In genomic region chr11:10674991-10675440, GRCh38 we compare ENCODE assay signal across 12 cellular contexts. TPM values are rescaled to one million over a fixed set of nuclear protein-coding genes. Genes with fewer than 3 reads are reported as not detected.
A peak's percentile ranks its signal among the peaks of the same experiment; 100 is the strongest.
DNase-seq lines count a peak whose midpoint lies in the region; ATAC-seq and TF ChIP-seq lines count a peak whose summit lies in the region.
"Had no signal": no experiment of that assay in that cellular context is flagged by ENCODE, and none has a peak within 500 bp of the region (broad histone marks: within the 10 kb centered on the region; RNA-seq: fewer than 3 reads in every experiment).

No MANE protein-coding gene starts in this region.

- H3K27me3 ChIP-seq in adipocyte (replicated peaks; ENCODE audit: control insufficient read depth, insufficient read depth, low read length) (no peaks in the 10 kb centered on the region), upper lobe of left lung (no peaks in the 10 kb centered on the region), brain microvascular endothelial cell (replicated peaks) (no peaks in the 10 kb centered on the region)
- H3K27me3 ChIP-seq in CD8-positive, alpha-beta memory T cell (ENCODE audit: insufficient read depth, low read length, poor library complexity, severe bottlenecking), result no peaks in the 10 kb centered on the region

- H3K27me3 Mint-ChIP-seq in CD8-positive, alpha-beta memory T cell, result peaks cover 30 to 69% of the 10 kb centered on the region in 2 donors

- H3K36me3 ChIP-seq in adipocyte (ENCODE audit: control insufficient read depth, insufficient read depth, low read length, severe bottlenecking) (peaks cover 13% of the 10 kb centered on the region), upper lobe of left lung (no peaks in the 10 kb centered on the region), brain microvascular endothelial cell (replicated peaks) (no peaks in the 10 kb centered on the region)
- no peaks in the 10 kb centered on the region for H3K36me3 ChIP-seq in CD8-positive, alpha-beta memory T cell (ENCODE audit: insufficient read depth, low read length)

- peaks cover 0 to 9% (median 2%) of the 10 kb centered on the region in 3 donors for H3K4me1 Mint-ChIP-seq in CD8-positive, alpha-beta memory T cell

- TF ChIP-seq POLR2A in upper lobe of left lung (IDR thresholded peaks at IDR 0.05), result no peak

- H3K9me3 ChIP-seq in adipocyte (ENCODE audit: control insufficient read depth, low read length), result no peaks in the 10 kb centered on the region
- H3K9me3 ChIP-seq in upper lobe of left lung, result no peaks in the 10 kb centered on the region
- H3K9me3 ChIP-seq in CD8-positive, alpha-beta memory T cell (ENCODE audit: low read length), result no peaks in the 10 kb centered on the region

- TF ChIP-seq EP300 in upper lobe of left lung (IDR thresholded peaks at IDR 0.05), result no peak

- CTCF ChIA-PET in CD8-positive, alpha-beta memory T cell (lab: Charles Lee), result no interaction called here

- WGBS in upper lobe of left lung, 2 donors, result 21 to 43% methylated on average over 4 to 7 of the region's 8 CpGs

- no peaks in the 10 kb centered on the region for H3K9me3 Mint-ChIP-seq in CD8-positive, alpha-beta memory T cell

- H3K4me3 ChIP-seq in adipocyte (ENCODE audit: low read length) (peak overlapping the region; percentile 67), upper lobe of left lung (peak overlapping the region in 1 of 4 donors; percentile 23), brain microvascular endothelial cell (ENCODE audit: low read depth, low read length) (no peak overlapping the region)
- H3K4me3 ChIP-seq in CD8-positive, alpha-beta memory T cell (ENCODE audit: low read length), result no peak overlapping the region
- H3K4me3 ChIP-seq: SK-N-MC had no signal

- H3K4me3 Mint-ChIP-seq in CD8-positive, alpha-beta memory T cell, result no peak overlapping the region

- no peak for DNase-seq in adipocyte (ENCODE audit: low read depth)
- peak; percentile 85 for DNase-seq in cardiac septum (ENCODE audit: low spot score)
- peak in 42 of 56 donors; percentile 16 to 88 (median 58) for DNase-seq in nucleus accumbens (lab: John Stamatoyannopoulos, UW)
- DNase-seq in upper lobe of left lung, result peak; percentile 15 to 39
- no peak for DNase-seq in brain microvascular endothelial cell
- no peak for DNase-seq in CD8-positive, alpha-beta memory T cell
- DNase-seq: amniotic stem cell, NCI-H345, retina had no signal

- no peaks in the 10 kb centered on the region for H3K36me3 Mint-ChIP-seq in CD8-positive, alpha-beta memory T cell

- in situ Hi-C loops in brain microvascular endothelial cell (cut with HindIII; ENCODE audit: low pct_ligation_motif_present, low sequenced_read_pairs), result no loop called here

- TF ChIP-seq CTCF in upper lobe of left lung (IDR thresholded peaks at IDR 0.05), result no peak
- no peak for TF ChIP-seq CTCF in brain microvascular endothelial cell (IDR thresholded peaks at IDR 0.05; ENCODE audit: low read depth, low read length, missing control alignments)

- H3K27ac ChIP-seq in upper lobe of left lung (peak overlapping the region; percentile 47 to 79 (median 73)), brain microvascular endothelial cell (no peak overlapping the region)
- H3K27ac ChIP-seq in CD8-positive, alpha-beta memory T cell (ENCODE audit: low read depth, low read length), result no peak overlapping the region
- H3K27ac ChIP-seq: SK-N-MC had no signal

- intact Hi-C loops in cardiac septum (cut with DNase I), result no loop called here

- ATAC-seq in upper lobe of left lung (ENCODE audit: low FRiP score in 2 of 2), result peak; percentile 56 to 77
- ATAC-seq in HG03097 (IDR thresholded peaks at IDR 0.05; ENCODE audit: low FRiP score, unreplicated experiment), result no peak
- ATAC-seq in GM19324 (IDR thresholded peaks at IDR 0.05; ENCODE audit: low FRiP score, unreplicated experiment), result no peak

- no peak overlapping the region for H3K27ac Mint-ChIP-seq in CD8-positive, alpha-beta memory T cell

- POLR2A ChIA-PET in CD8-positive, alpha-beta memory T cell (lab: Charles Lee), result no interaction called here

- H3K9ac ChIP-seq in adipocyte (ENCODE audit: low read length), result peak overlapping the region; percentile 90

- H3K4me1 ChIP-seq in adipocyte (ENCODE audit: control insufficient read depth, insufficient read depth, low read length) (peaks cover 52% of the 10 kb centered on the region), upper lobe of left lung (peaks cover 25 to 29% (median 27%) of the 10 kb centered on the region in 4 donors)
- H3K4me1 ChIP-seq in CD8-positive, alpha-beta memory T cell (ENCODE audit: insufficient read depth, low read length), result no peaks in the 10 kb centered on the region

RNA-seq across cellular contexts. Expression of gene IRAG1, which starts 18.5 kb away (rescaled TPM):
- total RNA-seq in cardiac septum (6.4 TPM), upper lobe of left lung (10 to 100 TPM in 1 of 6 donors, 1 to 10 TPM in 5; 2.4 to 16.3 (median 7.5) TPM)
- total RNA-seq in CD8-positive, alpha-beta memory T cell, result not detected
- not detected for polyA plus RNA-seq in CD8-positive, alpha-beta memory T cell

Comparison
In these comparisons a context has a peak if more than half of its experiments do, and no peak if none do; other contexts are left out.
1. DNase-seq: peak in cardiac septum (single experiment), nucleus accumbens (42 of 56) and upper lobe of left lung (2 of 2); none in adipocyte (single experiment), brain microvascular endothelial cell (single experiment) and CD8-positive, alpha-beta memory T cell (0 of 5).
2. ATAC-seq: peak in upper lobe of left lung (2 of 2); none in HG03097 (single experiment) and GM19324 (single experiment).
3. H3K27ac ChIP-seq: peak in upper lobe of left lung (4 of 4); none in brain microvascular endothelial cell (single experiment) and CD8-positive, alpha-beta memory T cell (single experiment).